In the genomic region with DNA sequence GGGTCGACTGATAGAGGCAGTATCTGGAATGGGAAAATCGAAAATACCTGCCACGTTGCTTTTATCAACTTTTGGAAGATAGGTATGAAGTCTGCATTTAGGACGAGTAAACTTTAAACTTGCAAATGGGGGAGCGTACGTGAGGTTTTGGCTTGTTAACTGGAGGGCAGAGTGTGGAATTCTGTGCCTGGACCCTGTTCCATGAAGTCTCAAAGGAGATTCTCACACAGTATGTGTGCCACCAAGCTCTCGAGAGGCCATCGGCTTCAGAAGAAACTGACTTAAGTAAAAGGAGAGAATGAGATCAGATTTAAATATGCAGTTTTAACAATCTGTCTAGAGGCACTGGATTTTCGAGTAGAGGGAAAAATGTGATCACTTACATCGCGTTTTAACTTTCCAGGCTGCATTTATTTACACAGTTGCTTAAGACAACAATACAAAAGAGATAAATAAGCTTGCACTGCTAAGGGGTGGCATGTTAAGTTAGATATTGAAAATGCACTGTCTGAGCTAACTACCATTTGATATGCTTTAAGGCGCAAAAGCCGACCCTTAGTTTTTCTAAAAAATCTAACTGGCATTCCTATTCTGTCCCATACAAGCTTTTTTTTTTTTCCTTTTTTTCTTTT, we compare ENCODE assay signal across 1 cellular context.
TF ChIP-seq lines count a peak whose summit lies in the region.

No MANE protein-coding gene starts in this region.

TF ChIP-seq in HepG2, 621 proteins besides CTCF, POLR2A, EP300 and RAD21:
- TF ChIP-seq MED8 (CRISPR knock-in tag; IDR thresholded peaks at IDR 0.05; ENCODE audit: insufficient replicate concordance) (no peak), EED (CRISPR knock-in tag; IDR thresholded peaks at IDR 0.05) (no peak), AGO1 (IDR thresholded peaks at IDR 0.05; ENCODE audit: low read depth, low read length, poor library complexity, severe bottlenecking) (no peak), YY1 (IDR thresholded peaks at IDR 0.05; ENCODE audit: insufficient read depth, insufficient replicate concordance, low read depth, low read length) (no peak), IRX3 (CRISPR knock-in tag; IDR thresholded peaks at IDR 0.05; ENCODE audit: borderline replicate concordance, low read depth) (no peak), ZBTB3 (CRISPR knock-in tag; IDR thresholded peaks at IDR 0.05; ENCODE audit: borderline replicate concordance, low read depth) (no peak)
- TF ChIP-seq, protein P1, sequence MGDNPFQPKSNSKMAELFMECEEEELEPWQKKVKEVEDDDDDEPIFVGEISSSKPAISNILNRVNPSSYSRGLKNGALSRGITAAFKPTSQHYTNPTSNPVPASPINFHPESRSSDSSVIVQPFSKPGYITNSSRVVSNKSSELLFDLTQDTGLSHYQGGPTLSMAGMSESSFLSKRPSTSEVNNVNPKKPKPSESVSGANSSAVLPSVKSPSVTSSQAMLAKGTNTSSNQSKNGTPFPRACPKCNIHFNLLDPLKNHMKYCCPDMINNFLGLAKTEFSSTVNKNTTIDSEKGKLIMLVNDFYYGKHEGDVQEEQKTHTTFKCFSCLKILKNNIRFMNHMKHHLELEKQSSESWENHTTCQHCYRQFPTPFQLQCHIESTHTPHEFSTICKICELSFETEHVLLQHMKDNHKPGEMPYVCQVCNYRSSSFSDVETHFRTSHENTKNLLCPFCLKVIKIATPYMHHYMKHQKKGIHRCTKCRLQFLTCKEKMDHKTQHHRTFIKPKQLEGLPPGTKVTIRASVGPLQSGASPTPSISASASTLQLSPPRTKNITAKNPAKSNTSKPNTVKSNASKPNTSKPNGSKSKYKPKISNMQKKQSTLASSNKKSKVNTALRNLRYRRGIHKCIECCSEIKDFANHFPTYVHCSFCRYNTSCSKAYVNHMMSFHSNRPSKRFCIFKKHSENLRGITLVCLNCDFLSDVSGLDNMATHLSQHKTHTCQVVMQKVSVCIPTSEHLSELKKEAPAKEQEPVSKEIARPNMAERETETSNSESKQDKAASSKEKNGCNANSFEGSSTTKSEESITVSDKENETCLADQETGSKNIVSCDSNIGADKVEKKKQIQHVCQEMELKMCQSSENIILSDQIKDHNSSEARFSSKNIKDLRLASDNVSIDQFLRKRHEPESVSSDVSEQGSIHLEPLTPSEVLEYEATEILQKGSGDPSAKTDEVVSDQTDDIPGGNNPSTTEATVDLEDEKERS (CRISPR knock-in tag; IDR thresholded peaks at IDR 0.05) = no peak
- TF ChIP-seq, protein P2, sequence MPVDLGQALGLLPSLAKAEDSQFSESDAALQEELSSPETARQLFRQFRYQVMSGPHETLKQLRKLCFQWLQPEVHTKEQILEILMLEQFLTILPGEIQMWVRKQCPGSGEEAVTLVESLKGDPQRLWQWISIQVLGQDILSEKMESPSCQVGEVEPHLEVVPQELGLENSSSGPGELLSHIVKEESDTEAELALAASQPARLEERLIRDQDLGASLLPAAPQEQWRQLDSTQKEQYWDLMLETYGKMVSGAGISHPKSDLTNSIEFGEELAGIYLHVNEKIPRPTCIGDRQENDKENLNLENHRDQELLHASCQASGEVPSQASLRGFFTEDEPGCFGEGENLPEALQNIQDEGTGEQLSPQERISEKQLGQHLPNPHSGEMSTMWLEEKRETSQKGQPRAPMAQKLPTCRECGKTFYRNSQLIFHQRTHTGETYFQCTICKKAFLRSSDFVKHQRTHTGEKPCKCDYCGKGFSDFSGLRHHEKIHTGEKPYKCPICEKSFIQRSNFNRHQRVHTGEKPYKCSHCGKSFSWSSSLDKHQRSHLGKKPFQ (CRISPR knock-in tag; IDR thresholded peaks at IDR 0.05; ENCODE audit: insufficient replicate concordance) = no peak
- TF ChIP-seq, protein P3, sequence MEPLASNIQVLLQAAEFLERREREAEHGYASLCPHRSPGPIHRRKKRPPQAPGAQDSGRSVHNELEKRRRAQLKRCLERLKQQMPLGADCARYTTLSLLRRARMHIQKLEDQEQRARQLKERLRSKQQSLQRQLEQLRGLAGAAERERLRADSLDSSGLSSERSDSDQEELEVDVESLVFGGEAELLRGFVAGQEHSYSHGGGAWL (CRISPR knock-in tag; IDR thresholded peaks at IDR 0.05) = no peak
- TF ChIP-seq, protein P4, sequence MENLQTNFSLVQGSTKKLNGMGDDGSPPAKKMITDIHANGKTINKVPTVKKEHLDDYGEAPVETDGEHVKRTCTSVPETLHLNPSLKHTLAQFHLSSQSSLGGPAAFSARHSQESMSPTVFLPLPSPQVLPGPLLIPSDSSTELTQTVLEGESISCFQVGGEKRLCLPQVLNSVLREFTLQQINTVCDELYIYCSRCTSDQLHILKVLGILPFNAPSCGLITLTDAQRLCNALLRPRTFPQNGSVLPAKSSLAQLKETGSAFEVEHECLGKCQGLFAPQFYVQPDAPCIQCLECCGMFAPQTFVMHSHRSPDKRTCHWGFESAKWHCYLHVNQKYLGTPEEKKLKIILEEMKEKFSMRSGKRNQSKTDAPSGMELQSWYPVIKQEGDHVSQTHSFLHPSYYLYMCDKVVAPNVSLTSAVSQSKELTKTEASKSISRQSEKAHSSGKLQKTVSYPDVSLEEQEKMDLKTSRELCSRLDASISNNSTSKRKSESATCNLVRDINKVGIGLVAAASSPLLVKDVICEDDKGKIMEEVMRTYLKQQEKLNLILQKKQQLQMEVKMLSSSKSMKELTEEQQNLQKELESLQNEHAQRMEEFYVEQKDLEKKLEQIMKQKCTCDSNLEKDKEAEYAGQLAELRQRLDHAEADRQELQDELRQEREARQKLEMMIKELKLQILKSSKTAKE (CRISPR knock-in tag; IDR thresholded peaks at IDR 0.05; ENCODE audit: borderline replicate concordance) = no peak
